ENCODE assay signal across 8 cellular contexts in the genomic region with DNA sequence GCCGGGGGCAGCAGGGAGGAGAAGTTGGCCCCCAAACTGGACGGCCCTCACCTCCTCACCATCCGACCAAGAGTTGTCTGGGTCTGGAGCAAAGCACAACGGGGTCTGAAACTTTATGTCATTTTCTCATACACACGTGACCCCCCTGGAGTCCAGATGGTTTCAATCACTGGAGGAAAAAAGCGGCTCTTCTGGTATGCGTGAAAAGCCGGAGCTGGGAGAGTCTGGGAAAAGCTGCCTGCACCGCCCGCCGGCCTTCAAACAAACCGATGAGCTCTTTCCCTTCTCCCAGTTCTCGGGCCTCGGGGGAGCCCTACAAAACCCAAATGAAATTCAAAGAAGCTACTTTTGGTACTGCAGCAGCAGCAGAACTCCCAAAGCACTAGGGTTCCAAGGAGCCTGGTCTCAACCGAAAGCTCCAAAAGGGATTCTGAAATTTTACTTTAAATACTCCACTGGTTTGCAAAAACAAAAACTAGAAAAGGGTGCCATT. TPM values are rescaled to one million over a fixed set of nuclear protein-coding genes. Genes with fewer than 3 reads are reported as not detected.
DNase-seq lines count a peak whose midpoint lies in the region; ATAC-seq lines count a peak whose summit lies in the region.

No MANE protein-coding gene starts in this region.

- H3K9me3 Mint-ChIP-seq in activated naive CD4-positive, alpha-beta T cell treated with anti-CD3 and anti-CD28 coated beads, Interleukin-2, amount 50 U/mL, for 24 hours, result no peaks in the 10 kb centered on the region

- no peaks in the 10 kb centered on the region for H3K4me1 ChIP-seq in NT2/D1 (ENCODE audit: insufficient read depth, insufficient read length)

- no peaks in the 10 kb centered on the region for H3K27me3 ChIP-seq in NT2/D1 (ENCODE audit: insufficient read depth, insufficient read length)

- H3K4me1 Mint-ChIP-seq in activated naive CD4-positive, alpha-beta T cell treated with anti-CD3 and anti-CD28 coated beads, Interleukin-2, amount 50 U/mL, for 24 hours, result peaks cover 14% of the 10 kb centered on the region

- peaks cover 22% of the 10 kb centered on the region for H3K27me3 Mint-ChIP-seq in activated naive CD4-positive, alpha-beta T cell treated with anti-CD3 and anti-CD28 coated beads, Interleukin-2, amount 50 U/mL, for 24 hours

- H3K4me3 ChIP-seq in NT2/D1 (ENCODE audit: insufficient read length, low read depth), result peak overlapping the region; percentile 15

- H3K9ac ChIP-seq in NT2/D1 (ENCODE audit: insufficient read length, low read depth), result peak overlapping the region; percentile 21

- H3K27ac Mint-ChIP-seq in activated naive CD4-positive, alpha-beta T cell treated with anti-CD3 and anti-CD28 coated beads, Interleukin-2, amount 50 U/mL, for 24 hours, result no peak overlapping the region

- DNase-seq in activated naive CD4-positive, alpha-beta T cell (lab: John Stamatoyannopoulos, UW), result no peak
- DNase-seq in NT2/D1 (ENCODE audit: low read depth, low spot score), result peak; percentile 32
- DNase-seq in dedifferentiated amniotic fluid mesenchymal stem cell (ENCODE audit: extremely low spot score), result peak; percentile 94
- peak; percentile 46 for DNase-seq in left lobe of liver (ENCODE audit: low spot score)
- peak; percentile 92 for DNase-seq in stromal cell of bone marrow (ENCODE audit: low read depth)
- DNase-seq in MV-4-11 (lab: John Stamatoyannopoulos, UW), result no peak

- ATAC-seq in left lobe of liver, result peak; percentile 71
- no peak for ATAC-seq in GM18517 (IDR thresholded peaks at IDR 0.05; ENCODE audit: unreplicated experiment)

- no peaks in the 10 kb centered on the region for H3K36me3 ChIP-seq in NT2/D1 (ENCODE audit: insufficient read depth, insufficient read length, low read length)

- no peaks in the 10 kb centered on the region for H3K36me3 Mint-ChIP-seq in activated naive CD4-positive, alpha-beta T cell treated with anti-CD3 and anti-CD28 coated beads, Interleukin-2, amount 50 U/mL, for 24 hours

- H3K4me3 Mint-ChIP-seq in activated naive CD4-positive, alpha-beta T cell treated with anti-CD3 and anti-CD28 coated beads, Interleukin-2, amount 50 U/mL, for 24 hours, result peak overlapping the region; percentile 30

- H3K9me3 ChIP-seq in NT2/D1 (ENCODE audit: insufficient read depth, low read length), result no peaks in the 10 kb centered on the region

RNA-seq across cellular contexts. Expression of gene AKIP1, which starts 39.7 kb away (rescaled TPM):
- 11.7 TPM for total RNA-seq in left lobe of liver

Comparison
In these comparisons a context has a peak if more than half of its experiments do, and no peak if none do; other contexts are left out.
1. DNase-seq: peak in NT2/D1 (single experiment), dedifferentiated amniotic fluid mesenchymal stem cell (single experiment), left lobe of liver (single experiment) and stromal cell of bone marrow (single experiment); none in activated naive CD4-positive, alpha-beta T cell (0 of 4) and MV-4-11 (single experiment).